Comparison of ENCODE assay signal across 8 cellular contexts in the genomic region with DNA sequence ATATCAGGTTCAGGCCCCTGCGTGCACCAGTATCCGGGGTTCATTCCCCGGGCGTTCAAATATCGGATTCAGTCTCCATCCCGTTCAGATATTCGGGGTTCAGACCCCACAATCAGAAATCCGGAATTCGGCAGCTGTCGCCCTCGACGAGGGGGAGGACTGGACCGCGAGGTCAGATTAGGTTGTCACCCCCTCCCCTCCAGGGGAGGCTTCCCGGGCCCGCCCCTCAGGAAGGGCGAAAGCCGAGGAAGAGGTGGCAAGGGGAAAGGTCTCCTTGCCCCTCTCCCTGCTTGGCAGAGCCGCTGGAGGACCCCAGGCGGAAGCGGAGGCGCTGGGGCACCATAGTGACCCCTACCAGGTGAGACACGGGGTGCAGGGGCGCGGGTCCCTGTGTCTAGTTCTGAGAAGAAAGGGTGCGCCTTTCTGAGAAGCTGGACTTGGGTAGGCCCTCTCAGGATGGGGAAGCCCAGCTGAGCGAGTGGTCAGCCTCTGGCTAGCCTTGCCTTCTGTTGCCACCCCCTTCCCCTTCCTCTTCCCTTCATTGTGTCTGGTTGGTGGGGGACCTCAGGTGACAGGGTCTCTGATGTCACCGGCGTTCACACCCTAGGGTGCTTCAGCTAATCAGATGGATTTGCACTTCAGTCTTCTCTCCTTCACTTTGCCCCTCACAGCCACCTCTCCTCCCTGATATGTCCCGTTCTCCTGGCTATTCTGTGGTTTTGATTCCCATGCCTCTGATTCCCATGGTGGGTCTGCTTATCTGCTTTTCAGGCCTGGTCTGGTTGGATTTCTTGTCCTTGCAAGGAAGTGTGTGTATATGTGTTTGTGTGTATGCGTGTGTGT. TPM values are rescaled to one million over a fixed set of nuclear protein-coding genes. Genes with fewer than 3 reads are reported as not detected.
A peak's percentile ranks its signal among the peaks of the same experiment; 100 is the strongest.
DNase-seq lines count a peak whose midpoint lies in the region; ATAC-seq, FAIRE-seq and TF ChIP-seq lines count a peak whose summit lies in the region.

No MANE protein-coding gene starts in this region.

- no peaks in the 10 kb centered on the region for H3K27me3 Mint-ChIP-seq in activated T-cell treated with anti-CD3 and anti-CD28 coated beads, Interleukin-2, amount 50 U/mL, for 24 hours

- peaks cover 0 to 17% (median 9%) of the 10 kb centered on the region in 3 donors for H3K4me1 ChIP-seq in pancreas

- TF ChIP-seq CTCF in AG10803 (conservative IDR thresholded peaks at IDR 0.05; ENCODE audit: low read length) (no peak), pancreas (IDR thresholded peaks at IDR 0.05) (no peak)

- no peak for FAIRE-seq in pancreas (lab: Jason Lieb, UNC)

- H3K4me3 ChIP-seq in AG10803 (ENCODE audit: low read length) (peak overlapping the region; percentile 92), H7 (ENCODE audit: insufficient read depth, low read depth, low read length) (peak overlapping the region; percentile 90), pancreas (peak overlapping the region; percentile 73 to 93 (median 90))

- peaks cover 66% of the 10 kb centered on the region for H3K36me3 Mint-ChIP-seq in activated T-cell treated with anti-CD3 and anti-CD28 coated beads, Interleukin-2, amount 50 U/mL, for 24 hours (ENCODE audit: low read depth)

- H3K27ac ChIP-seq in pancreas = peak overlapping the region in 3 of 4 donors; percentile 56 to 71 (median 66)

- ATAC-seq in pancreas (peak in 2 of 4 donors; percentile 1 to 5), HG03342 (IDR thresholded peaks at IDR 0.05; ENCODE audit: unreplicated experiment) (no peak), GM18873 (IDR thresholded peaks at IDR 0.05; ENCODE audit: low FRiP score, unreplicated experiment) (no peak), GM21786 (IDR thresholded peaks at IDR 0.05; ENCODE audit: unreplicated experiment) (no peak)

- H3K4me3 Mint-ChIP-seq in activated T-cell treated with anti-CD3 and anti-CD28 coated beads, Interleukin-2, amount 50 U/mL, for 24 hours = peak overlapping the region; percentile 93

- H3K4me1 Mint-ChIP-seq in activated T-cell treated with anti-CD3 and anti-CD28 coated beads, Interleukin-2, amount 50 U/mL, for 24 hours (ENCODE audit: low read depth) = peaks cover 35% of the 10 kb centered on the region

- intact Hi-C loops in pancreas (cut with DNase I) = no loop called here

- H3K27me3 ChIP-seq in H7 (ENCODE audit: control insufficient read depth, insufficient read depth, low read length) = peaks cover 3% of the 10 kb centered on the region
- H3K27me3 ChIP-seq in pancreas = no peaks in the 10 kb centered on the region

- DNase-seq in AG10803 (ENCODE audit: low read depth) (no peak), H7 (peak; percentile 90), glomerular endothelial cell (ENCODE audit: extremely low read depth, low read depth, low spot score) (peak; percentile 48), pancreas (peak in 2 of 6 donors; percentile 54 to 71)
- DNase-seq in activated T-cell treated with anti-CD3 and anti-CD28 coated beads, Interleukin-2, amount 50 U/mL, for 24 hours = peak; percentile 42

- H3K27ac Mint-ChIP-seq in activated T-cell treated with anti-CD3 and anti-CD28 coated beads, Interleukin-2, amount 50 U/mL, for 24 hours = peak overlapping the region; percentile 95

- no peaks in the 10 kb centered on the region for H3K9me3 ChIP-seq in pancreas

- H3K9me3 Mint-ChIP-seq in activated T-cell treated with anti-CD3 and anti-CD28 coated beads, Interleukin-2, amount 50 U/mL, for 24 hours = peaks cover 8% of the 10 kb centered on the region

- WGBS in pancreas, 2 donors = 1 to 2% methylated on average over 30 to 31 of the region's 31 CpGs

- H3K36me3 ChIP-seq in H7 (replicated peaks; ENCODE audit: control insufficient read depth, insufficient read depth, low read length) (peaks cover 23% of the 10 kb centered on the region), pancreas (peaks cover 6 to 11% (median 6%) of the 10 kb centered on the region in 3 donors)

RNA-seq across cellular contexts. Expression of a gene that starts 0.8 kb away (rescaled TPM):
- total RNA-seq in H7 (2014; rRNA removed; shearing (Covaris generic)) = 39.9 and 41.3 TPM in 2 replicates
- total RNA-seq in glomerular endothelial cell (97.8 and 130 TPM in 2 replicates), pancreas (10 to 100 TPM; 13.5 to 26.1 (median 16.1) TPM)
- 10 to 100 TPM; 28.7 to 41.1 TPM for polyA plus RNA-seq in pancreas

RNA-seq across cellular contexts. Expression of a gene that starts 12.6 kb away (rescaled TPM):
- total RNA-seq in H7 (2014; rRNA removed; shearing (Covaris generic)) = 88.0 and 97.6 TPM in 2 replicates
- 151 and 167 TPM in 2 replicates for total RNA-seq in glomerular endothelial cell
- total RNA-seq in pancreas = 10 to 100 TPM; 58.3 to 79.8 (median 68.1) TPM
- polyA plus RNA-seq in pancreas = 100 to 1,000 TPM; 112 to 114 TPM

RNA-seq across cellular contexts. Expression of a gene that starts 20.9 kb away (rescaled TPM):
- 19.0 and 20.5 TPM in 2 replicates for total RNA-seq in H7 (2014; rRNA removed; shearing (Covaris generic))
- total RNA-seq in glomerular endothelial cell = 7.7 and 9.6 TPM in 2 replicates
- total RNA-seq in pancreas = 1 to 10 TPM; 4.4 to 9.5 (median 6.2) TPM
- polyA plus RNA-seq in pancreas = 10 to 100 TPM in 1 of 2 donors, 1 to 10 TPM in 1; 9.5 to 16.8 TPM

RNA-seq across cellular contexts. Expression of a gene that starts 21.5 kb away (rescaled TPM):
- 58.7 and 91.9 TPM in 2 replicates for total RNA-seq in H7 (2014; rRNA removed; shearing (Covaris generic))
- 55.1 and 77.5 TPM in 2 replicates for total RNA-seq in glomerular endothelial cell
- total RNA-seq in pancreas = 10 to 100 TPM; 24.0 to 46.8 (median 30.1) TPM
- 100 to 1,000 TPM in 1 of 2 donors, 10 to 100 TPM in 1; 51.0 to 113 TPM for polyA plus RNA-seq in pancreas

RNA-seq across cellular contexts. Expression of a gene that starts 36.3 kb away (rescaled TPM):
- 4.1 and 5.3 TPM in 2 replicates for total RNA-seq in H7 (2014; rRNA removed; shearing (Covaris generic))
- total RNA-seq in glomerular endothelial cell (0.06 and 0.10 TPM in 2 replicates), pancreas (1 to 10 TPM in 1 of 6 donors, under 1 TPM in 5; 0.19 to 1.9 (median 0.40) TPM)
- polyA plus RNA-seq in pancreas = 1 to 10 TPM; 2.6 to 4.4 TPM
